Comparison of ENCODE assay signal across 9 cellular contexts in the genomic region with DNA sequence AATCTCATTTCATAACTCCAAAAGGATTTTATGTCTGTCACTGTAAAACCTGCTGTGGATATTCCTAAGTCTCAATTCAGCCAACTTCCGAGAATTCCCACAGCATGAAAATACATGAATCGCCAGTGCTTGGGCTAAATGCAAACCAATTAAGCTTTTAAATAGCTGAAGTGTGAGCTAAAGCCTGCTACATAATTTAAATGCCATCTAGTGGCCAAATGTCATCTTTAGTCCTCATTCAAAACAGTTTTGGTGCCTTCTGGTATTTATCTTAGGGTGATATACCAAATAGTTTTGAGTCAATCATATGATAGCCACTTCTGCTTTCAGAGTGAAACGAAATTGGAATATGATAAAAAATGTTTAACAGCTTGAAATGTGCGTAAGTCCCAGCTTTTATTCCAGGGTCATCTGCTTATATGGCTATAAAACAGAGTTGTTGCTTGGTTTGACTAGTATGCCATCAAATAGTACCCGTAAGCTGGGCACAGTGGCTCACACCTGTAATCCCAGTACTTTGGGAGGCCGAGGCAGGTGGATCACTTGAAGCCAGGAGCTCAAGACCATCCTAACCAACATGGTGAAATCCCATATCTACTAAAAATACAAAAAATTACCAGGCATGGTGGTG. TPM values are rescaled to one million over a fixed set of nuclear protein-coding genes. Genes with fewer than 3 reads are reported as not detected.
DNase-seq lines count a peak whose midpoint lies in the region; ATAC-seq and TF ChIP-seq lines count a peak whose summit lies in the region.
"Had no signal": no experiment of that assay in that cellular context is flagged by ENCODE, and none has a peak within 500 bp of the region (broad histone marks: within the 10 kb centered on the region; RNA-seq: fewer than 3 reads in every experiment).

No MANE protein-coding gene starts in this region.

- intact Hi-C loops in right cardiac atrium (cut with DNase I): loop anchor here in 3 of 4 donors (5.0 kb wide), 2 partner anchors 36 to 291 kb away; no protein-coding TSS in a partner anchor

- H3K27ac ChIP-seq in right cardiac atrium (ENCODE audit: low read length): no peak overlapping the region
- H3K27ac ChIP-seq: BLaER1 treated with 17β-estradiol and CSF1 and Interleukin-3, amounts not matched to agents 10 nM and 100 nM had no signal

- H3K9me3 ChIP-seq in right cardiac atrium (ENCODE audit: control insufficient read depth, low read length): no peaks in the 10 kb centered on the region

- TF ChIP-seq CTCF in HFF-Myc (IDR thresholded peaks at IDR 0.05; ENCODE audit: low read depth, low read length, missing control alignments) (peak; percentile 36), WI38 (IDR thresholded peaks at IDR 0.05; ENCODE audit: low read depth, low read length) (peak; percentile 24; the same call in 1 of the 2 replicates)

- H3K4me3 Mint-ChIP-seq in stimulated activated naive B cell treated with anti-CD40 and anti-IgM and Interleukin-4, amounts not matched to agents 10 μg/mL and 1 μg/mL and 100 μg/mL, for 72 hours: no peak overlapping the region

- H3K9me3 Mint-ChIP-seq in stimulated activated naive B cell treated with anti-CD40 and anti-IgM and Interleukin-4, amounts not matched to agents 10 μg/mL and 1 μg/mL and 100 μg/mL, for 72 hours: peaks cover 4 to 5% of the 10 kb centered on the region in 2 donors

- ATAC-seq in right cardiac atrium (peak; percentile 16 to 64), GM21423 (IDR thresholded peaks at IDR 0.05; ENCODE audit: unreplicated experiment) (no peak)
- ATAC-seq in stimulated activated naive B cell treated with anti-CD40 and anti-IgM and Interleukin-4, amounts not matched to agents 10 μg/mL and 1 μg/mL and 100 μg/mL, for 72 hours (replicated peaks): peak; percentile 52 to 65

- H3K27ac Mint-ChIP-seq in stimulated activated naive B cell treated with anti-CD40 and anti-IgM and Interleukin-4, amounts not matched to agents 10 μg/mL and 1 μg/mL and 100 μg/mL, for 72 hours: no peak overlapping the region

- H3K4me1 Mint-ChIP-seq in stimulated activated naive B cell treated with anti-CD40 and anti-IgM and Interleukin-4, amounts not matched to agents 10 μg/mL and 1 μg/mL and 100 μg/mL, for 72 hours: no peaks in the 10 kb centered on the region

- peaks cover 0 to 4% of the 10 kb centered on the region in 2 donors for H3K36me3 Mint-ChIP-seq in stimulated activated naive B cell treated with anti-CD40 and anti-IgM and Interleukin-4, amounts not matched to agents 10 μg/mL and 1 μg/mL and 100 μg/mL, for 72 hours

- H3K27me3 Mint-ChIP-seq in stimulated activated naive B cell treated with anti-CD40 and anti-IgM and Interleukin-4, amounts not matched to agents 10 μg/mL and 1 μg/mL and 100 μg/mL, for 72 hours: no peaks in the 10 kb centered on the region

- DNase-seq in DMS53 (lab: John Stamatoyannopoulos, UW) (peak; percentile 48), DMS53 treated with DMSO at 0.1 percent for 48 hours (lab: John Stamatoyannopoulos, UW; ENCODE audit: unreplicated experiment) (no peak), HFF-Myc (ENCODE audit: extremely low read depth, low read depth) (no peak), NCI-H1694 treated with DMSO at 0.1 percent for 48 hours (lab: John Stamatoyannopoulos, UW) (peak; percentile 67), right cardiac atrium (no peak)
- DNase-seq in stimulated activated naive B cell treated with anti-CD40 and anti-IgM and Interleukin-4, amounts not matched to agents 10 μg/mL and 1 μg/mL and 100 μg/mL, for 72 hours: no peak

- 43% methylated on average over 6 of the region's 6 CpGs for WGBS in right cardiac atrium

- no peaks in the 10 kb centered on the region for H3K4me1 ChIP-seq in right cardiac atrium (ENCODE audit: control insufficient read depth, insufficient read depth, low read length)

- no peak overlapping the region for H3K4me3 ChIP-seq in HFF-Myc (replicated peaks; ENCODE audit: low read depth, low read length)
- no peak overlapping the region for H3K4me3 ChIP-seq in WI38 (ENCODE audit: low read depth, low read length)
- H3K4me3 ChIP-seq in right cardiac atrium (ENCODE audit: low read length): no peak overlapping the region
- H3K4me3 ChIP-seq: BLaER1 treated with 17β-estradiol and CSF1 and Interleukin-3, amounts not matched to agents 10 nM and 100 nM had no signal

- no peaks in the 10 kb centered on the region for H3K27me3 ChIP-seq in right cardiac atrium (ENCODE audit: control insufficient read depth, insufficient read depth)
- H3K27me3 ChIP-seq: BLaER1 treated with 17β-estradiol and CSF1 and Interleukin-3, amounts not matched to agents 10 nM and 100 nM had no signal

RNA-seq across cellular contexts. Expression of gene CCNL1, which starts 41.8 kb away (rescaled TPM):
- total RNA-seq in right cardiac atrium: 10 to 100 TPM; 30.1 to 60.6 (median 41.2) TPM
- 39.4 TPM for polyA plus RNA-seq in right cardiac atrium

Comparison
In these comparisons a context has a peak if more than half of its experiments do, and no peak if none do; other contexts are left out.
1. DNase-seq: peak in DMS53 (single experiment) and NCI-H1694 treated with DMSO at 0.1 percent for 48 hours (single experiment); none in DMS53 treated with DMSO at 0.1 percent for 48 hours (single experiment), HFF-Myc (single experiment), right cardiac atrium (0 of 3) and stimulated activated naive B cell treated with anti-CD40 and anti-IgM and Interleukin-4, amounts not matched to agents 10 μg/mL and 1 μg/mL and 100 μg/mL, for 72 hours (single experiment).